ENCODE assay signal across 17 cellular contexts in genomic region chr3:118755402-118755801, GRCh38.
"Had no signal": no experiment of that assay in that cellular context is flagged by ENCODE, and none has a peak within 500 bp of the region (broad histone marks: within the 10 kb centered on the region; RNA-seq: fewer than 3 reads in every experiment).

No MANE protein-coding gene starts in this region.

- H3K9me3 ChIP-seq: esophagus squamous epithelium, neutrophil, sigmoid colon, stomach, thoracic aorta, transverse colon had no signal

- DNase-seq: cerebellar nuclear complex; effector memory CD8-positive, alpha-beta T cell; esophagus squamous epithelium; foreskin fibroblast; naive B cell; nephron progenitor cell; sigmoid colon; stimulated activated CD4-positive, alpha-beta T cell treated with anti-CD3 and anti-CD28 coated beads, Interleukin-12 subunit alpha, Interleukin-12 subunit beta, amount 100 ng/mL, for 4 hours; stimulated activated naive CD4-positive, alpha-beta T cell; stomach; substantia nigra; transverse colon had no signal

- ATAC-seq: effector memory CD8-positive, alpha-beta T cell had no signal

- H3K27me3 Mint-ChIP-seq: dendritic cell treated with granulocyte-macrophage colony-stimulating factor and Interleukin-4, amounts not matched to agents 40 ng/mL and 50 ng/mL, for 4 days had no signal

- H3K4me3 Mint-ChIP-seq: dendritic cell treated with granulocyte-macrophage colony-stimulating factor and Interleukin-4, amounts not matched to agents 40 ng/mL and 50 ng/mL, for 4 days; effector memory CD8-positive, alpha-beta T cell; naive B cell; nephron progenitor cell had no signal

- H3K27me3 ChIP-seq: esophagus squamous epithelium, neutrophil, sigmoid colon, stomach, transverse colon had no signal

- H3K4me3 ChIP-seq: esophagus squamous epithelium, sigmoid colon, skin epidermis, stomach, thoracic aorta, transverse colon had no signal

- H3K4me1 Mint-ChIP-seq: naive B cell, nephron progenitor cell had no signal

- H3K4me1 ChIP-seq: sigmoid colon, stomach, transverse colon had no signal

- H3K9me3 Mint-ChIP-seq: dendritic cell treated with granulocyte-macrophage colony-stimulating factor and Interleukin-4, amounts not matched to agents 40 ng/mL and 50 ng/mL, for 4 days; effector memory CD8-positive, alpha-beta T cell; nephron progenitor cell had no signal

- H3K36me3 ChIP-seq: esophagus squamous epithelium, neutrophil, sigmoid colon, stomach, thoracic aorta, transverse colon had no signal

- H3K27ac Mint-ChIP-seq: dendritic cell treated with granulocyte-macrophage colony-stimulating factor and Interleukin-4, amounts not matched to agents 40 ng/mL and 50 ng/mL, for 4 days; effector memory CD8-positive, alpha-beta T cell; nephron progenitor cell had no signal

- H3K27ac ChIP-seq: epithelial cell of prostate, neutrophil, sigmoid colon, skin epidermis, stomach, thoracic aorta, transverse colon had no signal

- H3K36me3 Mint-ChIP-seq: naive B cell had no signal
